ENCODE assay signal across 21 cellular contexts in genomic region chr13:42075517-42075916, GRCh38. TPM values are rescaled to one million over a fixed set of nuclear protein-coding genes. Genes with fewer than 3 reads are reported as not detected.
A peak's percentile ranks its signal among the peaks of the same experiment; 100 is the strongest.
DNase-seq lines count a peak whose midpoint lies in the region; ATAC-seq and TF ChIP-seq lines count a peak whose summit lies in the region.
"Had no signal": no experiment of that assay in that cellular context is flagged by ENCODE, and none has a peak within 500 bp of the region (broad histone marks: within the 10 kb centered on the region; RNA-seq: fewer than 3 reads in every experiment).

No MANE protein-coding gene starts in this region.

- H3K36me3 ChIP-seq in smooth muscle cell (ENCODE audit: low read depth) = no peaks in the 10 kb centered on the region
- H3K36me3 ChIP-seq: neural progenitor cell had no signal

- no peak overlapping the region for H3K27ac ChIP-seq in smooth muscle cell (ENCODE audit: low read depth)
- H3K27ac ChIP-seq: neural progenitor cell, VCaP had no signal

- H3K4me3 ChIP-seq in smooth muscle cell = no peak overlapping the region
- H3K4me3 ChIP-seq: lung, neural progenitor cell had no signal

- no peak for TF ChIP-seq CTCF in chondrocyte (IDR thresholded peaks at IDR 0.05)
- no peak for TF ChIP-seq CTCF in smooth muscle cell (IDR thresholded peaks at IDR 0.05; ENCODE audit: borderline replicate concordance, insufficient read depth, poor library complexity, severe bottlenecking)

- no peak overlapping the region for H2AFZ ChIP-seq in smooth muscle cell (ENCODE audit: low read depth)
- H2AFZ ChIP-seq: neural progenitor cell had no signal

- H3K9me3 Mint-ChIP-seq in activated naive CD4-positive, alpha-beta T cell treated with anti-CD3 and anti-CD28 coated beads for 36 hours = no peaks in the 10 kb centered on the region
- no peaks in the 10 kb centered on the region for H3K9me3 Mint-ChIP-seq in activated naive CD4-positive, alpha-beta T cell treated with anti-CD3 and anti-CD28 coated beads, Interleukin-2, amount 10 ng/mL, durations not matched to agents 7 days and 5 days
- H3K9me3 Mint-ChIP-seq in chondrocyte (ENCODE audit: low read depth) = no peaks in the 10 kb centered on the region
- H3K9me3 Mint-ChIP-seq: endodermal cell; neural progenitor cell; T-helper 2 cell treated with Interferon-gamma antibody and Interleukin-4, amounts not matched to agents 5 μg/mL and 100 μg/mL, for 36 hours had no signal

- H3K79me2 ChIP-seq in smooth muscle cell (ENCODE audit: low read depth) = no peaks in the 10 kb centered on the region

- peak; percentile 70 for ATAC-seq in HG03354 (IDR thresholded peaks at IDR 0.05; ENCODE audit: poor library complexity, severe bottlenecking, unreplicated experiment)
- ATAC-seq: SK-N-SH treated with all-trans-retinoic acid at 6 μM for 48 hours had no signal

- no peak overlapping the region for H3K4me2 ChIP-seq in smooth muscle cell
- H3K4me2 ChIP-seq: neural progenitor cell had no signal

- H3K27me3 Mint-ChIP-seq in activated naive CD4-positive, alpha-beta T cell treated with anti-CD3 and anti-CD28 coated beads for 36 hours (ENCODE audit: low read depth) = no peaks in the 10 kb centered on the region
- no peaks in the 10 kb centered on the region for H3K27me3 Mint-ChIP-seq in activated naive CD4-positive, alpha-beta T cell treated with anti-CD3 and anti-CD28 coated beads, Interleukin-2, amount 10 ng/mL, durations not matched to agents 7 days and 5 days
- H3K27me3 Mint-ChIP-seq in chondrocyte (ENCODE audit: low read depth) = no peaks in the 10 kb centered on the region

- H3K9ac ChIP-seq in smooth muscle cell (ENCODE audit: low read depth) = no peak overlapping the region
- H3K9ac ChIP-seq: neural progenitor cell had no signal

- no peak overlapping the region for H3K27ac Mint-ChIP-seq in activated naive CD4-positive, alpha-beta T cell treated with anti-CD3 and anti-CD28 coated beads for 36 hours
- no peak overlapping the region for H3K27ac Mint-ChIP-seq in activated naive CD4-positive, alpha-beta T cell treated with anti-CD3 and anti-CD28 coated beads, Interleukin-2, amount 10 ng/mL, durations not matched to agents 7 days and 5 days
- peak overlapping the region; percentile 41 for H3K27ac Mint-ChIP-seq in chondrocyte (ENCODE audit: unreplicated experiment)
- H3K27ac Mint-ChIP-seq: CD14-positive monocyte; endodermal cell; neural progenitor cell; T-helper 2 cell treated with Interferon-gamma antibody and Interleukin-4, amounts not matched to agents 5 μg/mL and 100 μg/mL, for 36 hours had no signal

- no peaks in the 10 kb centered on the region for H3K27me3 ChIP-seq in smooth muscle cell (ENCODE audit: low read depth)
- H3K27me3 ChIP-seq: neural progenitor cell had no signal

- H3F3A ChIP-seq in smooth muscle cell (ENCODE audit: low read depth) = no peaks in the 10 kb centered on the region

- H4K20me1 ChIP-seq in smooth muscle cell (ENCODE audit: low read depth) = peaks cover 3% of the 10 kb centered on the region

- H3K4me1 ChIP-seq in smooth muscle cell (ENCODE audit: low read depth) = no peaks in the 10 kb centered on the region
- H3K4me1 ChIP-seq: neural progenitor cell had no signal

- no peaks in the 10 kb centered on the region for H3K9me3 ChIP-seq in smooth muscle cell (replicated peaks; ENCODE audit: low read depth)

- intact Hi-C loops in activated naive CD4-positive, alpha-beta T cell treated with anti-CD3 and anti-CD28 coated beads for 36 hours (cut with micrococcal nuclease) = no loop called here

- H3K4me3 Mint-ChIP-seq in activated naive CD4-positive, alpha-beta T cell treated with anti-CD3 and anti-CD28 coated beads for 36 hours = no peak overlapping the region
- H3K4me3 Mint-ChIP-seq in activated naive CD4-positive, alpha-beta T cell treated with anti-CD3 and anti-CD28 coated beads, Interleukin-2, amount 10 ng/mL, durations not matched to agents 7 days and 5 days = no peak overlapping the region
- H3K4me3 Mint-ChIP-seq in chondrocyte (ENCODE audit: unreplicated experiment) = no peak overlapping the region
- H3K4me3 Mint-ChIP-seq: CD14-positive monocyte; endodermal cell; neural progenitor cell; T-helper 2 cell treated with Interferon-gamma antibody and Interleukin-4, amounts not matched to agents 5 μg/mL and 100 μg/mL, for 36 hours had no signal

- H3K36me3 Mint-ChIP-seq in activated naive CD4-positive, alpha-beta T cell treated with anti-CD3 and anti-CD28 coated beads for 36 hours (ENCODE audit: low read depth) = peaks cover 3% of the 10 kb centered on the region
- peaks cover 14% of the 10 kb centered on the region for H3K36me3 Mint-ChIP-seq in activated naive CD4-positive, alpha-beta T cell treated with anti-CD3 and anti-CD28 coated beads, Interleukin-2, amount 10 ng/mL, durations not matched to agents 7 days and 5 days
- H3K36me3 Mint-ChIP-seq in chondrocyte (ENCODE audit: low read depth) = peaks cover 1% of the 10 kb centered on the region
- H3K36me3 Mint-ChIP-seq: CD14-positive monocyte had no signal

- peaks cover 21% of the 10 kb centered on the region for H3K4me1 Mint-ChIP-seq in activated naive CD4-positive, alpha-beta T cell treated with anti-CD3 and anti-CD28 coated beads for 36 hours (ENCODE audit: low read depth)
- peaks cover 14% of the 10 kb centered on the region for H3K4me1 Mint-ChIP-seq in activated naive CD4-positive, alpha-beta T cell treated with anti-CD3 and anti-CD28 coated beads, Interleukin-2, amount 10 ng/mL, durations not matched to agents 7 days and 5 days
- H3K4me1 Mint-ChIP-seq in chondrocyte (ENCODE audit: low read depth) = peaks cover 42% of the 10 kb centered on the region
- H3K4me1 Mint-ChIP-seq: CD14-positive monocyte, neural progenitor cell had no signal

- DNase-seq in activated naive CD4-positive, alpha-beta T cell treated with anti-CD3 and anti-CD28 coated beads for 36 hours = peak; percentile 11
- no peak for DNase-seq in activated naive CD4-positive, alpha-beta T cell treated with anti-CD3 and anti-CD28 coated beads, Interleukin-2, amount 10 ng/mL, durations not matched to agents 7 days and 5 days
- DNase-seq in chondrocyte (ENCODE audit: low spot score) (no peak), RKO (ENCODE audit: low spot score) (no peak), smooth muscle cell (lab: John Stamatoyannopoulos, UW; ENCODE audit: unreplicated experiment) (no peak), NCI-H446 (lab: John Stamatoyannopoulos, UW) (no peak)
- DNase-seq: activated CD4-positive, alpha-beta T cell treated with anti-CD3 and anti-CD28 coated beads, Interleukin-2, amount 50 U/mL, for 1 hour; activated effector memory CD4-positive, alpha-beta T cell treated with Interleukin-2 at 50 U/mL for 16 hours; cortex of kidney; endodermal cell; KG1; kidney; MV-4-11; NCI-H187 had no signal

- CTCF ChIA-PET in activated naive CD4-positive, alpha-beta T cell treated with anti-CD3 and anti-CD28 coated beads for 36 hours (lab: Charles Lee) = no interaction called here
- CTCF ChIA-PET in activated naive CD4-positive, alpha-beta T cell treated with anti-CD3 and anti-CD28 coated beads, Interleukin-2, amount 10 ng/mL, durations not matched to agents 7 days and 5 days (lab: Charles Lee) = interaction anchor here (0.9 kb wide), 1 partner anchor 11 kb away, joined by 3 read pairs; no protein-coding TSS in a partner anchor

RNA-seq across cellular contexts. Expression of gene DGKH, which starts 27.1 kb away (rescaled TPM):
- total RNA-seq in activated naive CD4-positive, alpha-beta T cell treated with anti-CD3 and anti-CD28 coated beads for 36 hours = 10 to 100 TPM; 12.6 to 13.7 TPM
- total RNA-seq in chondrocyte = 10.9 to 14.7 TPM (median 14.0 TPM) in 3 replicates
- 6.8 and 7.1 TPM in 2 replicates for total RNA-seq in smooth muscle cell
- polyA plus RNA-seq in smooth muscle cell = 1.3 and 2.6 TPM in 2 replicates
